Comparison of ENCODE assay signal across 17 cellular contexts in the genomic region with DNA sequence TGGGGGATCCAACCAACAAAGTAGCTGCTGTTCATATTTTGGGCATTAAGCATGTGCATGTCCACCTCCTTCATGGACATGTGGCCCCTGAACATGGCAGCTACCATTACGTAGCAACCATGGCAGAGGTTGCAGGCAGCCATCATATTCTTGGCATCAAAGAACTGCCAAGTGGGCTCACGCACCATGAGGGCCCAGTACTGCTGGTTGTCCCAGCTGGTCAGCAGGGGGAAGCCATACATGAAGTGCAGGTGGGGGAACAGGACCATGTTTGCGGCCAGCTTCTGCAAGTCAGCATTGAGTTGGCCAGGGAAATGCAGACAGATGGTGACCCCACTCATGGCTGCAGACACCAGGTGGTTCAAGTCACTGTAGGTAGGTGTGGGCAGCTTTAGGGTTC. TPM values are rescaled to one million over a fixed set of nuclear protein-coding genes. Genes with fewer than 3 reads are reported as not detected.
A peak's percentile ranks its signal among the peaks of the same experiment; 100 is the strongest.
DNase-seq lines count a peak whose midpoint lies in the region; ATAC-seq and TF ChIP-seq lines count a peak whose summit lies in the region.
"Had no signal": no experiment of that assay in that cellular context is flagged by ENCODE, and none has a peak within 500 bp of the region (broad histone marks: within the 10 kb centered on the region; RNA-seq: fewer than 3 reads in every experiment).

No MANE protein-coding gene starts in this region.

- H3K27ac Mint-ChIP-seq in activated naive CD8-positive, alpha-beta T cell, result peak overlapping the region; percentile 54
- H3K27ac Mint-ChIP-seq in memory B cell, result peak overlapping the region; percentile 8
- no peak overlapping the region for H3K27ac Mint-ChIP-seq in CD8-positive, alpha-beta T cell
- H3K27ac Mint-ChIP-seq: activated naive CD4-positive, alpha-beta T cell treated with anti-CD3 and anti-CD28 coated beads, Interleukin-2, amount 10 ng/mL, durations not matched to agents 7 days and 5 days had no signal

- peak overlapping the region in 6 of 11 experiments; percentile 4 to 27 (median 12); a peak in 5 of 22 replicates for H3K4me2 ChIP-seq in BLaER1 treated with 17β-estradiol and CSF1 and Interleukin-3, amounts not matched to agents 10 nM and 100 nM

- 82 to 91% (median 86%) methylated on average over 3 of the region's 3 CpGs for WGBS in ovary, 3 donors

- H3K4me1 Mint-ChIP-seq in activated naive CD8-positive, alpha-beta T cell (ENCODE audit: low read depth), result peaks cover 36% of the 10 kb centered on the region
- H3K4me1 Mint-ChIP-seq in memory B cell, result peaks cover 15% of the 10 kb centered on the region
- H3K4me1 Mint-ChIP-seq in CD8-positive, alpha-beta T cell (ENCODE audit: low read depth), result peaks cover 25% of the 10 kb centered on the region

- peak overlapping the region in 3 of 11 experiments; percentile 36 to 43 (median 38); a peak in 2 of 22 replicates for H3K27ac ChIP-seq in BLaER1 treated with 17β-estradiol and CSF1 and Interleukin-3, amounts not matched to agents 10 nM and 100 nM
- H3K27ac ChIP-seq in CD8-positive, alpha-beta T cell (ENCODE audit: low read depth, low read length), result no peak overlapping the region
- no peak overlapping the region for H3K27ac ChIP-seq in ovary
- H3K27ac ChIP-seq: coronary artery, suprapubic skin had no signal

- peaks cover 45 to 94% (median 63%) of the 10 kb centered on the region in 10 experiments for H3K4me1 ChIP-seq in BLaER1 treated with 17β-estradiol and CSF1 and Interleukin-3, amounts not matched to agents 10 nM and 100 nM
- H3K4me1 ChIP-seq in CD8-positive, alpha-beta T cell (ENCODE audit: insufficient read depth, low read length), result peaks cover 10% of the 10 kb centered on the region
- H3K4me1 ChIP-seq in ovary (ENCODE audit: insufficient read depth), result peaks cover 3% of the 10 kb centered on the region
- H3K4me1 ChIP-seq: HAP-1 had no signal

- no peaks in the 10 kb centered on the region for H3K27me3 Mint-ChIP-seq in activated naive CD8-positive, alpha-beta T cell
- H3K27me3 Mint-ChIP-seq in memory B cell, result no peaks in the 10 kb centered on the region
- H3K27me3 Mint-ChIP-seq in CD8-positive, alpha-beta T cell (ENCODE audit: low read depth), result no peaks in the 10 kb centered on the region
- H3K27me3 Mint-ChIP-seq: activated naive CD4-positive, alpha-beta T cell treated with anti-CD3 and anti-CD28 coated beads, Interleukin-2, amount 10 ng/mL, durations not matched to agents 7 days and 5 days had no signal

- peaks cover 0 to 96% (median 78%) of the 10 kb centered on the region in 11 experiments; a peak in 20 of 22 replicates for H4K20me1 ChIP-seq in BLaER1 treated with 17β-estradiol and CSF1 and Interleukin-3, amounts not matched to agents 10 nM and 100 nM

- no peak for ATAC-seq in memory B cell (ENCODE audit: low read depth)
- no peak for ATAC-seq in CD8-positive, alpha-beta T cell

- CTCF ChIA-PET in CD8-positive, alpha-beta T cell (lab: Charles Lee), result interaction anchor here (0.7 to 10.1 kb wide), 15 partner anchors 8 to 738 kb away, joined by 3 to 145 read pairs (median 3); partner anchors contain the start of gene CDKN2B

- no peaks in the 10 kb centered on the region for H3K9me3 Mint-ChIP-seq in activated naive CD8-positive, alpha-beta T cell (ENCODE audit: low read depth)
- no peaks in the 10 kb centered on the region for H3K9me3 Mint-ChIP-seq in memory B cell
- no peaks in the 10 kb centered on the region for H3K9me3 Mint-ChIP-seq in CD8-positive, alpha-beta T cell
- H3K9me3 Mint-ChIP-seq: activated naive CD4-positive, alpha-beta T cell treated with anti-CD3 and anti-CD28 coated beads, Interleukin-2, amount 10 ng/mL, durations not matched to agents 7 days and 5 days had no signal

- H3K36me3 ChIP-seq in BLaER1 treated with 17β-estradiol and CSF1 and Interleukin-3, amounts not matched to agents 10 nM and 100 nM, result peaks cover 53 to 99% (median 80%) of the 10 kb centered on the region in 11 experiments
- peaks cover 7% of the 10 kb centered on the region for H3K36me3 ChIP-seq in CD8-positive, alpha-beta T cell (ENCODE audit: insufficient read depth, low read length)
- H3K36me3 ChIP-seq in ovary, result no peaks in the 10 kb centered on the region

- intact Hi-C loops in CD8-positive, alpha-beta T cell (cut with DNase I, micrococcal nuclease), result loop anchor here (2.0 to 5.0 kb wide), 3 partner anchors 105 to 430 kb away; no protein-coding TSS in a partner anchor
- intact Hi-C loops in ovary (cut with DNase I), result loop anchor here in 3 of 4 donors (5.0 to 10.0 kb wide), 2 partner anchors 415 to 423 kb away; no protein-coding TSS in a partner anchor

- H3K4me3 ChIP-seq in BLaER1 treated with 17β-estradiol and CSF1 and Interleukin-3, amounts not matched to agents 10 nM and 100 nM, result no peak overlapping the region
- no peak overlapping the region for H3K4me3 ChIP-seq in CD8-positive, alpha-beta T cell (ENCODE audit: low read depth, low read length)
- H3K4me3 ChIP-seq in ovary, result no peak overlapping the region
- H3K4me3 ChIP-seq: coronary artery, HAP-1, suprapubic skin had no signal

- DNase-seq in DMS 273 treated with DMSO at 0.1 percent for 48 hours (lab: John Stamatoyannopoulos, UW) (peak; percentile 27), memory B cell (ENCODE audit: low spot score in 2 of 2) (no peak), ovary (no peak), NCI-H748 treated with DMSO at 0.1 percent for 48 hours (lab: John Stamatoyannopoulos, UW) (no peak)
- DNase-seq in CD8-positive, alpha-beta T cell, result no peak
- DNase-seq: activated CD8-positive, alpha-beta memory T cell treated with anti-CD3 and anti-CD28 coated beads, Interleukin-2, amount 50 U/mL, for 4 hours; activated naive CD4-positive, alpha-beta T cell treated with anti-CD3 and anti-CD28 coated beads, Interleukin-2, amount 10 ng/mL, durations not matched to agents 7 days and 5 days; KBM-7; NCI-H2029 treated with DMSO at 0.1 percent for 48 hours; NCI-H446; stimulated activated CD4-positive, alpha-beta T cell treated with anti-CD3 and anti-CD28 coated beads, Interleukin-4, amount 100 ng/mL, for 24 hours had no signal

- POLR2A ChIA-PET in CD8-positive, alpha-beta T cell (lab: Charles Lee), result interaction anchor here (0.9 kb wide), 1 partner anchor 9 kb away, joined by 4 read pairs; no protein-coding TSS in a partner anchor

- no peak overlapping the region for H3K4me3 Mint-ChIP-seq in activated naive CD8-positive, alpha-beta T cell
- H3K4me3 Mint-ChIP-seq in memory B cell, result no peak overlapping the region
- no peak overlapping the region for H3K4me3 Mint-ChIP-seq in CD8-positive, alpha-beta T cell
- H3K4me3 Mint-ChIP-seq: activated naive CD4-positive, alpha-beta T cell treated with anti-CD3 and anti-CD28 coated beads, Interleukin-2, amount 10 ng/mL, durations not matched to agents 7 days and 5 days had no signal

- H3K9me3 ChIP-seq in BLaER1 treated with 17β-estradiol and CSF1 and Interleukin-3, amounts not matched to agents 10 nM and 100 nM (replicated peaks in 1 of 11), result peaks cover 0 to 11% (median 2%) of the 10 kb centered on the region in 11 experiments; a peak in 14 of 22 replicates
- no peaks in the 10 kb centered on the region for H3K9me3 ChIP-seq in CD8-positive, alpha-beta T cell (ENCODE audit: low read length)
- no peaks in the 10 kb centered on the region for H3K9me3 ChIP-seq in ovary
- H3K9me3 ChIP-seq: HAP-1, suprapubic skin had no signal

- TF ChIP-seq EP300 in ovary (IDR thresholded peaks at IDR 0.05), result no peak

- no peak for TF ChIP-seq POLR2A in ovary (IDR thresholded peaks at IDR 0.05)

- no peak for TF ChIP-seq CTCF in CD8-positive, alpha-beta T cell (IDR thresholded peaks at IDR 0.05)
- no peak for TF ChIP-seq CTCF in ovary (IDR thresholded peaks at IDR 0.05)

- peaks cover 3% of the 10 kb centered on the region for H3K36me3 Mint-ChIP-seq in activated naive CD8-positive, alpha-beta T cell
- H3K36me3 Mint-ChIP-seq in memory B cell, result peaks cover 9% of the 10 kb centered on the region
- H3K36me3 Mint-ChIP-seq in CD8-positive, alpha-beta T cell, result peaks cover 50% of the 10 kb centered on the region

- H3K27me3 ChIP-seq in BLaER1 treated with 17β-estradiol and CSF1 and Interleukin-3, amounts not matched to agents 10 nM and 100 nM, result no peaks in the 10 kb centered on the region
- no peaks in the 10 kb centered on the region for H3K27me3 ChIP-seq in CD8-positive, alpha-beta T cell (ENCODE audit: insufficient read depth, low read length)
- no peaks in the 10 kb centered on the region for H3K27me3 ChIP-seq in ovary
- H3K27me3 ChIP-seq: suprapubic skin had no signal

- peak overlapping the region in 5 of 11 experiments; percentile 9 to 28 (median 25); a peak in 4 of 22 replicates for H3K9ac ChIP-seq in BLaER1 treated with 17β-estradiol and CSF1 and Interleukin-3, amounts not matched to agents 10 nM and 100 nM

RNA-seq across cellular contexts. Expression of gene MTAP, which starts 9.5 kb away (rescaled TPM):
- 10 to 100 TPM in 1 of 2 experiments, 1 to 10 TPM in 1; 9.9 to 14.3 TPM for total RNA-seq in CD8-positive, alpha-beta T cell
- 10 to 100 TPM; 30.1 to 43.3 (median 34.5) TPM for total RNA-seq in ovary
- polyA plus RNA-seq in ovary, result 10 to 100 TPM; 12.2 to 24.5 TPM
- total RNA-seq: SK-MEL-5 had no signal
